Comparison of ENCODE assay signal across 10 cellular contexts in the genomic region with DNA sequence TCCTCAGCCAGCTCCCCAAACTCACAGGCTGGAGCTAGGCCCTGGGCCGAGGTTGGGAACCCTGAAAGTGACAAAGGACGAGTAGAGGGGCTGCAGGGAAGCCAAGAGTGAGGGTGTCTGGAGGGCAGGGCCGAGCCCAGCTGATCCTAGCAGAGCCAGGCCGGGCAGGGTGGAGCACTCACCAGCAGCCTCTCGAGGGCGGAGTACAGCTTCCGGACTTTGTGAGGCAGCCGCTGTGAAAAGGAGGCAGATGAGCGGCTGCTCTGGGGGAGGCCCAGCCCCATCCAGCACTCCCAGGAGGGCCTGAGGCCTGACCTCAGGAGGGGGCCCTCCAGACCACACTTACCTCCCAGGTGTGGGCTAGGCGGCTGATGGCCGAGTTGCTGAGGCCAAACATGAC. TPM values are rescaled to one million over a fixed set of nuclear protein-coding genes. Genes with fewer than 3 reads are reported as not detected.
DNase-seq lines count a peak whose midpoint lies in the region; ATAC-seq, FAIRE-seq and TF ChIP-seq lines count a peak whose summit lies in the region.
"Had no signal": no experiment of that assay in that cellular context is flagged by ENCODE, and none has a peak within 500 bp of the region (broad histone marks: within the 10 kb centered on the region; RNA-seq: fewer than 3 reads in every experiment).

No MANE protein-coding gene starts in this region.

- H3K9ac ChIP-seq in GM23248: no peak overlapping the region

- DNase-seq in GM18507 (ENCODE audit: extremely low spot score, insufficient read length, low read depth) (no peak), GM23248 (peak; percentile 36), NAMALWA (ENCODE audit: low spot score) (peak; percentile 63), right cardiac atrium (peak; percentile 73 to 86 (median 77)), mesothelial cell of epicardium (ENCODE audit: low spot score in 2 of 2, unreplicated experiment in 2 of 2) (no peak), WTC11 (ENCODE audit: low spot score) (no peak), NOMO-1 treated with dmso at 0.1 percent for 144 hours (lab: John Stamatoyannopoulos, UW; ENCODE audit: unreplicated experiment) (no peak)
- no peak for DNase-seq in stimulated activated CD4-positive, alpha-beta T cell treated with anti-CD3 and anti-CD28 coated beads, Interleukin-4, amount 100 ng/mL, for 4 hours
- DNase-seq: activated CD8-positive, alpha-beta memory T cell treated with anti-CD3 and anti-CD28 coated beads, Interleukin-2, amount 10 ng/mL, durations not matched to agents 7 days and 5 days had no signal

- POLR2A ChIA-PET in WTC11 (lab: Charles Lee): interaction anchor here (1.0 kb wide), 1 partner anchor 40 kb away, joined by 3 read pairs; no protein-coding TSS in a partner anchor

- no peaks in the 10 kb centered on the region for H3K27me3 Mint-ChIP-seq in mesothelial cell of epicardium (ENCODE audit: low read depth)
- H3K27me3 Mint-ChIP-seq in WTC11 (ENCODE audit: low read depth): peaks cover 10% of the 10 kb centered on the region

- intact Hi-C loops in right cardiac atrium (cut with DNase I): no loop called here

- H3K27ac ChIP-seq in GM23248 (no peak overlapping the region), right cardiac atrium (ENCODE audit: low read length) (peak overlapping the region; percentile 4)
- H3K27ac ChIP-seq: thoracic aorta had no signal

- CTCF ChIA-PET in WTC11 (lab: Charles Lee): interaction anchor here (1.3 to 15.4 kb wide), 9 partner anchors 16 to 210 kb away, joined by 4 to 735 read pairs (median 43); a partner anchor contains a TSS

- ATAC-seq in right cardiac atrium (peak in 1 of 2 donors; percentile 52), WTC11 (no peak)
- ATAC-seq: activated CD8-positive, alpha-beta memory T cell treated with anti-CD3 and anti-CD28 coated beads, Interleukin-2, amount 10 ng/mL, durations not matched to agents 7 days and 5 days had no signal

- H3K9me3 ChIP-seq in GM23248 (ENCODE audit: low read depth): no peaks in the 10 kb centered on the region
- no peaks in the 10 kb centered on the region for H3K9me3 ChIP-seq in right cardiac atrium (ENCODE audit: control insufficient read depth, low read length)
- H3K9me3 ChIP-seq: thoracic aorta had no signal

- TF ChIP-seq CTCF in mesothelial cell of epicardium (IDR thresholded peaks at IDR 0.05; ENCODE audit: unreplicated experiment): no peak
- no peak for TF ChIP-seq CTCF in WTC11 (IDR thresholded peaks at IDR 0.05)

- no peaks in the 10 kb centered on the region for H3K36me3 Mint-ChIP-seq in mesothelial cell of epicardium
- no peaks in the 10 kb centered on the region for H3K36me3 Mint-ChIP-seq in WTC11
- H3K36me3 Mint-ChIP-seq: activated CD8-positive, alpha-beta memory T cell treated with anti-CD3 and anti-CD28 coated beads, Interleukin-2, amount 10 ng/mL, durations not matched to agents 7 days and 5 days had no signal

- no peak overlapping the region for H2AFZ ChIP-seq in GM23248

- no peaks in the 10 kb centered on the region for H3K9me2 ChIP-seq in GM23248 (ENCODE audit: insufficient read depth)

- in situ Hi-C loops in GM23248 (cut with MboI): no loop called here

- H3K4me3 ChIP-seq in GM23248 (no peak overlapping the region), right cardiac atrium (ENCODE audit: low read length) (no peak overlapping the region)
- H3K4me3 ChIP-seq: thoracic aorta had no signal

- H3K27ac Mint-ChIP-seq in mesothelial cell of epicardium (no peak overlapping the region), WTC11 (no peak overlapping the region)
- H3K27ac Mint-ChIP-seq: activated CD8-positive, alpha-beta memory T cell treated with anti-CD3 and anti-CD28 coated beads, Interleukin-2, amount 10 ng/mL, durations not matched to agents 7 days and 5 days had no signal

- no peaks in the 10 kb centered on the region for H3K36me3 ChIP-seq in GM23248 (ENCODE audit: low read depth)
- H3K36me3 ChIP-seq: thoracic aorta had no signal

- H3K27me3 ChIP-seq in GM23248 (replicated peaks; ENCODE audit: insufficient read depth): no peaks in the 10 kb centered on the region
- H3K27me3 ChIP-seq in right cardiac atrium (ENCODE audit: control insufficient read depth, insufficient read depth): no peaks in the 10 kb centered on the region

- no peaks in the 10 kb centered on the region for H3K9me3 Mint-ChIP-seq in mesothelial cell of epicardium
- no peaks in the 10 kb centered on the region for H3K9me3 Mint-ChIP-seq in WTC11

- FAIRE-seq in GM18507 (lab: Jason Lieb, UNC): peak; percentile 73

- H3F3A ChIP-seq in GM23248 (ENCODE audit: insufficient read depth): no peaks in the 10 kb centered on the region; the same call in 1 of the 2 replicates

- 59 to 67% methylated on average over 11 of the region's 11 CpGs for WGBS in GM23248 (ENCODE audit: low coverage in 1 of 2, low lambda C conversion rate in 2 of 2, missing lambda C conversion rate in 2 of 2), 2 experiments
- 66% methylated on average over 11 of the region's 11 CpGs for WGBS in right cardiac atrium

- no peak overlapping the region for H3K4me3 Mint-ChIP-seq in mesothelial cell of epicardium
- H3K4me3 Mint-ChIP-seq in WTC11: no peak overlapping the region
- H3K4me3 Mint-ChIP-seq: activated CD8-positive, alpha-beta memory T cell treated with anti-CD3 and anti-CD28 coated beads, Interleukin-2, amount 10 ng/mL, durations not matched to agents 7 days and 5 days had no signal

- H3K4me1 Mint-ChIP-seq in mesothelial cell of epicardium: peaks cover 31% of the 10 kb centered on the region
- H3K4me1 Mint-ChIP-seq in WTC11: peaks cover 35% of the 10 kb centered on the region

- H3K4me1 ChIP-seq in GM23248 (ENCODE audit: insufficient read depth) (peaks cover 11% of the 10 kb centered on the region), right cardiac atrium (ENCODE audit: control insufficient read depth, insufficient read depth, low read length) (peaks cover 40% of the 10 kb centered on the region)

- H3K79me2 ChIP-seq in GM23248 (ENCODE audit: insufficient read depth): no peaks in the 10 kb centered on the region

- H4K20me1 ChIP-seq in GM23248 (ENCODE audit: insufficient read depth): no peaks in the 10 kb centered on the region

- no peak overlapping the region for H3K4me2 ChIP-seq in GM23248 (ENCODE audit: unreplicated experiment)

TF ChIP-seq in WTC11, 78 proteins besides CTCF, POLR2A, EP300 and RAD21 (continues in another document):
- TF ChIP-seq, protein P1, sequence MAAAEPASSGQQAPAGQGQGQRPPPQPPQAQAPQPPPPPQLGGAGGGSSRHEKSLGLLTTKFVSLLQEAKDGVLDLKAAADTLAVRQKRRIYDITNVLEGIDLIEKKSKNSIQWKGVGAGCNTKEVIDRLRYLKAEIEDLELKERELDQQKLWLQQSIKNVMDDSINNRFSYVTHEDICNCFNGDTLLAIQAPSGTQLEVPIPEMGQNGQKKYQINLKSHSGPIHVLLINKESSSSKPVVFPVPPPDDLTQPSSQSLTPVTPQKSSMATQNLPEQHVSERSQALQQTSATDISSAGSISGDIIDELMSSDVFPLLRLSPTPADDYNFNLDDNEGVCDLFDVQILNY (CRISPR knock-in tag; IDR thresholded peaks at IDR 0.05): no peak
- no peak for TF ChIP-seq NR1H2 (CRISPR knock-in tag; IDR thresholded peaks at IDR 0.05)
- no peak for TF ChIP-seq ZNF232 (CRISPR knock-in tag; IDR thresholded peaks at IDR 0.05)
- no peak for TF ChIP-seq FOXP1 (CRISPR knock-in tag; IDR thresholded peaks at IDR 0.05; ENCODE audit: borderline replicate concordance)
- TF ChIP-seq NR2C2 (CRISPR knock-in tag; IDR thresholded peaks at IDR 0.05): no peak
- no peak for TF ChIP-seq HMGA2 (CRISPR knock-in tag; IDR thresholded peaks at IDR 0.05)
- TF ChIP-seq, protein P2, sequence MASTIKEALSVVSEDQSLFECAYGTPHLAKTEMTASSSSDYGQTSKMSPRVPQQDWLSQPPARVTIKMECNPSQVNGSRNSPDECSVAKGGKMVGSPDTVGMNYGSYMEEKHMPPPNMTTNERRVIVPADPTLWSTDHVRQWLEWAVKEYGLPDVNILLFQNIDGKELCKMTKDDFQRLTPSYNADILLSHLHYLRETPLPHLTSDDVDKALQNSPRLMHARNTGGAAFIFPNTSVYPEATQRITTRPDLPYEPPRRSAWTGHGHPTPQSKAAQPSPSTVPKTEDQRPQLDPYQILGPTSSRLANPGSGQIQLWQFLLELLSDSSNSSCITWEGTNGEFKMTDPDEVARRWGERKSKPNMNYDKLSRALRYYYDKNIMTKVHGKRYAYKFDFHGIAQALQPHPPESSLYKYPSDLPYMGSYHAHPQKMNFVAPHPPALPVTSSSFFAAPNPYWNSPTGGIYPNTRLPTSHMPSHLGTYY (CRISPR knock-in tag; IDR thresholded peaks at IDR 0.05): no peak
- no peak for TF ChIP-seq GTF2I (CRISPR knock-in tag; conservative IDR thresholded peaks at IDR 0.05)

RNA-seq across cellular contexts. Expression of a gene that starts 14.7 kb away (rescaled TPM):
- total RNA-seq in GM23248 (2014; rRNA removed; shearing (Covaris generic)): 0.22 TPM in 1 of 2 replicates, not detected in the other
- polyA plus RNA-seq in GM23248 (2016; fragmentation: Nextera tagmentation; extraction: Ambion mirVana): 0.10 TPM in 1 of 2 replicates, not detected in the other
- total RNA-seq in right cardiac atrium: under 1 TPM; 0.28 to 0.86 (median 0.51) TPM
- 0.45 TPM for polyA plus RNA-seq in right cardiac atrium
- total RNA-seq in mesothelial cell of epicardium: 0.11 to 0.51 TPM (median 0.29 TPM) in 3 replicates
- total RNA-seq in WTC11 (2021): not detected in 3 replicates
- total RNA-seq: activated CD8-positive, alpha-beta memory T cell treated with anti-CD3 and anti-CD28 coated beads, Interleukin-2, amount 10 ng/mL, durations not matched to agents 7 days and 5 days had no signal

RNA-seq across cellular contexts. Expression of a gene that starts 18.7 kb away (rescaled TPM):
- total RNA-seq in GM23248 (2014; rRNA removed; shearing (Covaris generic)): 1.3 and 3.7 TPM in 2 replicates
- polyA plus RNA-seq in GM23248 (2016; fragmentation: Nextera tagmentation; extraction: Ambion mirVana): 1.1 and 1.4 TPM in 2 replicates
- 10 to 100 TPM; 14.1 to 28.7 (median 23.3) TPM for total RNA-seq in right cardiac atrium
- polyA plus RNA-seq in right cardiac atrium: 44.9 TPM
- total RNA-seq in mesothelial cell of epicardium: 18.0 to 20.9 TPM (median 19.4 TPM) in 3 replicates
- 9.0 to 13.3 TPM (median 9.7 TPM) in 3 replicates for total RNA-seq in WTC11 (2021)

RNA-seq across cellular contexts. Expression of a gene that starts 33.1 kb away (rescaled TPM):
- total RNA-seq in GM23248 (2014; rRNA removed; shearing (Covaris generic)): 16.4 and 20.9 TPM in 2 replicates
- polyA plus RNA-seq in GM23248 (2016; fragmentation: Nextera tagmentation; extraction: Ambion mirVana) (19.1 and 21.8 TPM in 2 replicates), right cardiac atrium (22.0 TPM)
- total RNA-seq in right cardiac atrium (10 to 100 TPM; 26.5 to 30.1 (median 27.6) TPM), mesothelial cell of epicardium (25.3 to 27.7 TPM (median 27.0 TPM) in 3 replicates), WTC11 (2021) (13.5 to 16.8 TPM (median 13.8 TPM) in 3 replicates)

RNA-seq across cellular contexts. Expression of a gene that starts 34.1 kb away (rescaled TPM):
- total RNA-seq in GM23248 (2014; rRNA removed; shearing (Covaris generic)): 16.2 and 18.6 TPM in 2 replicates
- polyA plus RNA-seq in GM23248 (2016; fragmentation: Nextera tagmentation; extraction: Ambion mirVana) (27.7 and 27.8 TPM in 2 replicates), right cardiac atrium (11.9 TPM)
- total RNA-seq in right cardiac atrium (10 to 100 TPM; 15.4 to 22.8 (median 21.3) TPM), mesothelial cell of epicardium (36.8 to 40.4 TPM (median 39.6 TPM) in 3 replicates), WTC11 (2021) (34.4 to 44.3 TPM (median 40.6 TPM) in 3 replicates)

Comparison
In these comparisons a context has a peak if more than half of its experiments do, and no peak if none do; other contexts are left out.
1. DNase-seq: peak in GM23248 (single experiment), NAMALWA (single experiment) and right cardiac atrium (3 of 3); none in GM18507 (single experiment), mesothelial cell of epicardium (0 of 2), WTC11 (single experiment), NOMO-1 treated with dmso at 0.1 percent for 144 hours (single experiment) and stimulated activated CD4-positive, alpha-beta T cell treated with anti-CD3 and anti-CD28 coated beads, Interleukin-4, amount 100 ng/mL, for 4 hours (0 of 2).